ENCODE assay signal across 1 cellular context in genomic region chr5:1131191-1131621, GRCh38.
TF ChIP-seq lines count a peak whose summit lies in the region.

No MANE protein-coding gene starts in this region.

TF ChIP-seq in K562, 482 proteins besides CTCF, POLR2A, EP300 and RAD21:
- TF ChIP-seq MYBL2 (IDR thresholded peaks at IDR 0.05; ENCODE audit: low read depth), result no peak
- 0 out of 2 replicates have a peak, but pooled peaks have one; percentile 20 for TF ChIP-seq MYBL2 (CRISPR knock-in tag; IDR thresholded peaks at IDR 0.05; ENCODE audit: borderline replicate concordance)
- no peak for TF ChIP-seq MAX (CRISPR knock-in tag; IDR thresholded peaks at IDR 0.05)
